26 cellular contexts compared by ENCODE assay signal in genomic region chr6:3741477-3741871, GRCh38. TPM values are rescaled to one million over a fixed set of nuclear protein-coding genes. Genes with fewer than 3 reads are reported as not detected.
DNase-seq lines count a peak whose midpoint lies in the region; ATAC-seq, FAIRE-seq and TF ChIP-seq lines count a peak whose summit lies in the region.
"Had no signal": no experiment of that assay in that cellular context is flagged by ENCODE, and none has a peak within 500 bp of the region (broad histone marks: within the 10 kb centered on the region; RNA-seq: fewer than 3 reads in every experiment).

No MANE protein-coding gene starts in this region.

- no peak for TF ChIP-seq CTCF in HepG2 (CRISPR knock-in tag; IDR thresholded peaks at IDR 0.05)
- no peak for TF ChIP-seq CTCF in right lobe of liver (IDR thresholded peaks at IDR 0.05)
- TF ChIP-seq CTCF in esophagus squamous epithelium (IDR thresholded peaks at IDR 0.05): no peak

- H3K4me2 ChIP-seq in HepG2 (ENCODE audit: low read depth, low read length): no peak overlapping the region

- peaks cover 6% of the 10 kb centered on the region for H3K4me1 Mint-ChIP-seq in activated T-helper 2 cell treated with anti-CD3 and anti-CD28 coated beads, Interferon-gamma antibody, Interleukin-2, Interleukin-4, amounts not matched to agents 10 μg/mL and 5 μg/mL and 100 μg/mL, durations not matched to agents 14 hours and 24 hours and 36 hours (ENCODE audit: low read depth)

- no peak overlapping the region for H3K4me3 Mint-ChIP-seq in activated T-helper 2 cell treated with anti-CD3 and anti-CD28 coated beads, Interferon-gamma antibody, Interleukin-2, Interleukin-4, amounts not matched to agents 10 μg/mL and 5 μg/mL and 100 μg/mL, durations not matched to agents 14 hours and 24 hours and 36 hours (ENCODE audit: low read depth)
- H3K4me3 Mint-ChIP-seq: CD4-positive, alpha-beta T cell had no signal

- no peak for TF ChIP-seq POLR2A in HepG2 (IDR thresholded peaks at IDR 0.05; ENCODE audit: insufficient read depth in 1 of 2, low read depth in 2 of 2, low read length in 2 of 2)
- no peak for TF ChIP-seq POLR2A in right lobe of liver (IDR thresholded peaks at IDR 0.05)
- TF ChIP-seq POLR2A in esophagus squamous epithelium (IDR thresholded peaks at IDR 0.05): no peak

- ATAC-seq in HepG2 (no peak), right lobe of liver (no peak), sciatic nerve (no peak)
- ATAC-seq: GM12878 had no signal

- BruUV-seq in HepG2 (replicated peaks; lab: Mats Ljungman, UMichigan): no TSS peak

- H3K79me2 ChIP-seq in HepG2 (ENCODE audit: insufficient read depth, low read length): peaks cover 64% of the 10 kb centered on the region

- TF ChIP-seq EP300 in HepG2 (IDR thresholded peaks at IDR 0.05; ENCODE audit: low read depth in 2 of 2, low read length in 2 of 2) (no peak), HepG2 (CRISPR knock-in tag; IDR thresholded peaks at IDR 0.05; ENCODE audit: borderline replicate concordance) (no peak)

- no peak overlapping the region for H3K27ac Mint-ChIP-seq in activated T-helper 2 cell treated with anti-CD3 and anti-CD28 coated beads, Interferon-gamma antibody, Interleukin-2, Interleukin-4, amounts not matched to agents 10 μg/mL and 5 μg/mL and 100 μg/mL, durations not matched to agents 14 hours and 24 hours and 36 hours
- H3K27ac Mint-ChIP-seq: T-cell had no signal

- CTCF ChIA-PET in HepG2 (lab: Yijun Ruan, JAX; ENCODE audit: low intra/inter-chr PET ratio, low total read pairs): interaction anchor here (1.4 to 3.5 kb wide), 7 partner anchors 35 to 267 kb away, joined by 3 to 45 read pairs (median 13); partner anchors contain the start of gene FAM50B

- WGBS in HepG2 (ENCODE audit: low lambda C conversion rate): 99% methylated on average over 13 of the region's 13 CpGs
- WGBS in right lobe of liver (ENCODE audit: insufficient coverage, low coverage, low lambda C conversion rate, missing lambda C conversion rate): 76% methylated on average over 6 of the region's 13 CpGs
- 75 to 85% methylated on average over 7 to 9 of the region's 13 CpGs for WGBS in esophagus squamous epithelium, 2 donors

- no peak overlapping the region for H3K27ac ChIP-seq in HepG2 (ENCODE audit: extremely low read length, insufficient read depth, low read length)
- peak overlapping the region in 1 of 3 donors; percentile 76 for H3K27ac ChIP-seq in right lobe of liver
- peak overlapping the region in 3 of 4 donors; percentile 9 to 81 (median 30) for H3K27ac ChIP-seq in esophagus squamous epithelium
- H3K27ac ChIP-seq: cardiac muscle cell, lower lobe of right lung had no signal

- H3K4me1 ChIP-seq in HepG2 (ENCODE audit: insufficient read depth, low read length): peaks cover 57% of the 10 kb centered on the region
- H3K4me1 ChIP-seq in right lobe of liver: peaks cover 0 to 64% (median 30%) of the 10 kb centered on the region in 4 donors
- H3K4me1 ChIP-seq in esophagus squamous epithelium: peaks cover 4 to 93% (median 56%) of the 10 kb centered on the region in 3 donors

- no peak overlapping the region for H3K9ac ChIP-seq in HepG2 (ENCODE audit: insufficient read depth, low read depth, low read length)

- peaks cover 55% of the 10 kb centered on the region for H4K20me1 ChIP-seq in HepG2 (ENCODE audit: insufficient read depth, low read length)

- intact Hi-C loops in HepG2 (cut with micrococcal nuclease; ENCODE audit: unreplicated experiment) (no loop called here), right lobe of liver (cut with DNase I) (loop anchor here in 1 of 2 donors (10.0 kb wide), 1 partner anchor 243 kb away; no protein-coding TSS in a partner anchor), esophagus squamous epithelium (cut with DNase I) (loop anchor here (5.0 to 10.0 kb wide), 3 partner anchors 103 to 191 kb away; partner anchors contain the start of gene FAM50B), sciatic nerve (cut with DNase I) (loop anchor here (5.0 kb wide), 1 partner anchor 246 kb away; no protein-coding TSS in a partner anchor)
- intact Hi-C loops in activated T-helper 2 cell treated with anti-CD3 and anti-CD28 coated beads, Interferon-gamma antibody, Interleukin-2, Interleukin-4, amounts not matched to agents 10 μg/mL and 5 μg/mL and 100 μg/mL, durations not matched to agents 14 hours and 24 hours and 36 hours (cut with micrococcal nuclease): no loop called here

- DNase-seq in HepG2 (ENCODE audit: low spot score): no peak
- no peak for DNase-seq in right lobe of liver
- no peak for DNase-seq in esophagus squamous epithelium (lab: John Stamatoyannopoulos, UW)
- peak; percentile 59 for DNase-seq in sciatic nerve (ENCODE audit: low spot score)
- DNase-seq in NCI-H2107 (lab: John Stamatoyannopoulos, UW): no peak
- no peak for DNase-seq in activated T-helper 2 cell treated with anti-CD3 and anti-CD28 coated beads, Interferon-gamma antibody, Interleukin-2, Interleukin-4, amounts not matched to agents 10 μg/mL and 5 μg/mL and 100 μg/mL, durations not matched to agents 14 hours and 24 hours and 36 hours (ENCODE audit: low spot score)
- DNase-seq in nucleus accumbens (lab: John Stamatoyannopoulos, UW): no peak
- no peak for DNase-seq in islet precursor cell
- DNase-seq: activated CD4-positive, alpha-beta T cell treated with anti-CD3 and anti-CD28 coated beads, Interleukin-2, amount 50 U/mL, for 1 hour; activated CD8-positive, alpha-beta memory T cell treated with anti-CD3 and anti-CD28 coated beads, Interleukin-2, amount 50 U/mL, for 4 hours; activated gamma-delta T cell; adrenal gland; CD4-positive, alpha-beta T cell; DMS153; effector CD4-positive, alpha-beta T cell; H7; lower lobe of right lung; NCI-H1436; NCI-H345; NK-92 treated with Interleukin-12 subunit alpha and Interleukin-12 subunit beta, amount 100 ng/mL, for 24 hours; SHP77 treated with DMSO at 0.1 percent for 48 hours; small intestine; stimulated activated CD4-positive, alpha-beta T cell treated with anti-CD3 and anti-CD28 coated beads, Interleukin-4, amount 100 ng/mL, for 1 hour; T-cell had no signal

- H3K27me3 ChIP-seq in HepG2 (ENCODE audit: control insufficient read depth in 1 of 2, insufficient read depth in 2 of 2, low read length in 2 of 2) (no peaks in the 10 kb centered on the region), right lobe of liver (no peaks in the 10 kb centered on the region), esophagus squamous epithelium (no peaks in the 10 kb centered on the region)
- H3K27me3 ChIP-seq: adrenal gland had no signal

- no peaks in the 10 kb centered on the region for H3K36me3 Mint-ChIP-seq in activated T-helper 2 cell treated with anti-CD3 and anti-CD28 coated beads, Interferon-gamma antibody, Interleukin-2, Interleukin-4, amounts not matched to agents 10 μg/mL and 5 μg/mL and 100 μg/mL, durations not matched to agents 14 hours and 24 hours and 36 hours (ENCODE audit: low read depth)
- H3K36me3 Mint-ChIP-seq: T-cell had no signal

- H2AFZ ChIP-seq in HepG2 (ENCODE audit: low read length): no peak overlapping the region

- H3K27me3 Mint-ChIP-seq in activated T-helper 2 cell treated with anti-CD3 and anti-CD28 coated beads, Interferon-gamma antibody, Interleukin-2, Interleukin-4, amounts not matched to agents 10 μg/mL and 5 μg/mL and 100 μg/mL, durations not matched to agents 14 hours and 24 hours and 36 hours (ENCODE audit: low read depth): peaks cover 20% of the 10 kb centered on the region

- POLR2A ChIA-PET in HepG2 (lab: Yijun Ruan, JAX): interaction anchor here (1.2 kb wide), 1 partner anchor 100 kb away, joined by 3 read pairs; no protein-coding TSS in a partner anchor

- no peaks in the 10 kb centered on the region for H3K9me3 Mint-ChIP-seq in activated T-helper 2 cell treated with anti-CD3 and anti-CD28 coated beads, Interferon-gamma antibody, Interleukin-2, Interleukin-4, amounts not matched to agents 10 μg/mL and 5 μg/mL and 100 μg/mL, durations not matched to agents 14 hours and 24 hours and 36 hours
- H3K9me3 Mint-ChIP-seq: CD4-positive, alpha-beta T cell; T-cell had no signal

- H3K36me3 ChIP-seq in HepG2 (replicated peaks in 1 of 2; ENCODE audit: control insufficient read depth in 1 of 2, insufficient read depth in 2 of 2, low read length in 2 of 2) (peaks cover 30 to 47% of the 10 kb centered on the region in 2 experiments), right lobe of liver (peaks cover 0 to 23% (median 17%) of the 10 kb centered on the region in 4 donors), esophagus squamous epithelium (peaks cover 7 to 25% (median 10%) of the 10 kb centered on the region in 3 donors)
- H3K36me3 ChIP-seq: cardiac muscle cell had no signal

- no peaks in the 10 kb centered on the region for H3K9me3 ChIP-seq in HepG2 (ENCODE audit: low read length)
- no peaks in the 10 kb centered on the region for H3K9me3 ChIP-seq in right lobe of liver
- H3K9me3 ChIP-seq in esophagus squamous epithelium: no peaks in the 10 kb centered on the region
- H3K9me3 ChIP-seq: adrenal gland, lower lobe of right lung had no signal

- TF ChIP-seq RAD21 in HepG2 (CRISPR knock-in tag; IDR thresholded peaks at IDR 0.05): no peak

- no peak for FAIRE-seq in HepG2 (lab: Jason Lieb, UNC)
- FAIRE-seq: GM12878, small intestine had no signal

- in situ Hi-C loops in HepG2 (cut with HindIII; ENCODE audit: extremely low pct_ligation_motif_present, low pct_unique_long_range_greater_than_20kb): loop anchor here (5.0 kb wide), 2 partner anchors 186 to 251 kb away; no protein-coding TSS in a partner anchor

- no peak overlapping the region for H3K4me3 ChIP-seq in HepG2 (replicated peaks in 1 of 3; ENCODE audit: insufficient read depth in 1 of 3, low read depth in 2 of 3, low read length in 3 of 3)
- no peak overlapping the region for H3K4me3 ChIP-seq in right lobe of liver
- H3K4me3 ChIP-seq in esophagus squamous epithelium: peak overlapping the region in 1 of 4 donors; percentile 9
- H3K4me3 ChIP-seq: cardiac muscle cell, GM12878, lower lobe of right lung had no signal

RNA-seq across cellular contexts. Expression of gene PXDC1, which starts 10.0 kb away (rescaled TPM):
- 28.6 and 32.4 TPM in 2 replicates for total RNA-seq in HepG2 (2016; rRNA removed; fragmentation: Illumina TruSeq; extraction: Trizol)
- 21.2 and 24.5 TPM in 2 replicates for total RNA-seq in HepG2 (2016; cell fraction: cytosol; rRNA removed; fragmentation: Illumina TruSeq; extraction: Trizol; ENCODE audit: low read depth)
- 22.4 and 30.7 TPM in 2 replicates for total RNA-seq in HepG2 (2016; cell fraction: insoluble cytoplasmic fraction; rRNA removed; fragmentation: Illumina TruSeq; extraction: Trizol)
- 51.6 and 61.1 TPM in 2 replicates for total RNA-seq in HepG2 (2016; cell fraction: membrane; rRNA removed; fragmentation: Illumina TruSeq; extraction: Trizol)
- 21.9 and 23.1 TPM in 2 replicates for total RNA-seq in HepG2 (2016; cell fraction: nucleus; rRNA removed; fragmentation: Illumina TruSeq; extraction: Trizol)
- 34.7 and 36.2 TPM in 2 replicates for polyA plus RNA-seq in HepG2 (2011; rRNA removed)
- 22.9 and 28.7 TPM in 2 replicates for polyA plus RNA-seq in HepG2 (2011; cell fraction: cytosol; rRNA removed)
- 25.6 and 30.8 TPM in 2 replicates for polyA plus RNA-seq in HepG2 (2011; cell fraction: nucleus; rRNA removed)
- 41.2 and 50.7 TPM in 2 replicates for polyA plus RNA-seq in HepG2 (2012)
- 23.8 and 29.3 TPM in 2 replicates for polyA plus RNA-seq in HepG2 (2016; cell fraction: cytosol; fragmentation: Illumina TruSeq; extraction: Trizol; ENCODE audit: low read depth)
- 31.8 and 38.3 TPM in 2 replicates for polyA plus RNA-seq in HepG2 (2016; cell fraction: insoluble cytoplasmic fraction; fragmentation: Illumina TruSeq; extraction: Trizol; ENCODE audit: low read depth)
- 53.7 and 59.4 TPM in 2 replicates for polyA plus RNA-seq in HepG2 (2016; cell fraction: membrane; fragmentation: Illumina TruSeq; extraction: Trizol; ENCODE audit: low read depth)
- polyA plus RNA-seq in HepG2 (2016; cell fraction: nucleus; fragmentation: Illumina TruSeq; extraction: Trizol; ENCODE audit: insufficient read depth, low read depth): 39.1 and 43.2 TPM in 2 replicates
- 3.0 and 49.7 TPM in 2 replicates for polyA minus RNA-seq in HepG2 (2011; rRNA and poly(A)+ RNA removed; ENCODE audit: low replicate concordance)
- 24.8 and 27.3 TPM in 2 replicates for polyA minus RNA-seq in HepG2 (2011; cell fraction: cytosol; rRNA and poly(A)+ RNA removed)
- 11.2 and 12.4 TPM in 2 replicates for polyA minus RNA-seq in HepG2 (2011; cell fraction: nucleus; rRNA and poly(A)+ RNA removed)
- 100 to 1,000 TPM in 3 of 6 experiments, 10 to 100 TPM in 3; 50.5 to 250 (median 97.5) TPM for total RNA-seq in right lobe of liver
- total RNA-seq in esophagus squamous epithelium: 10 to 100 TPM; 12.1 to 58.0 (median 24.0) TPM
- 48.3 TPM for total RNA-seq in sciatic nerve
- total RNA-seq in activated T-helper 2 cell treated with anti-CD3 and anti-CD28 coated beads, Interferon-gamma antibody, Interleukin-2, Interleukin-4, amounts not matched to agents 10 μg/mL and 5 μg/mL and 100 μg/mL, durations not matched to agents 14 hours and 24 hours and 36 hours: 1.1 and 1.2 TPM in 2 replicates

Comparison
In these comparisons a context has a peak if more than half of its experiments do, and no peak if none do; other contexts are left out.
1. intact Hi-C loops: an anchor here in esophagus squamous epithelium (5.0 to 10.0 kb wide) and sciatic nerve (5.0 kb wide); none called in HepG2 and activated T-helper 2 cell treated with anti-CD3 and anti-CD28 coated beads, Interferon-gamma antibody, Interleukin-2, Interleukin-4, amounts not matched to agents 10 μg/mL and 5 μg/mL and 100 μg/mL, durations not matched to agents 14 hours and 24 hours and 36 hours.